In the genomic region with DNA sequence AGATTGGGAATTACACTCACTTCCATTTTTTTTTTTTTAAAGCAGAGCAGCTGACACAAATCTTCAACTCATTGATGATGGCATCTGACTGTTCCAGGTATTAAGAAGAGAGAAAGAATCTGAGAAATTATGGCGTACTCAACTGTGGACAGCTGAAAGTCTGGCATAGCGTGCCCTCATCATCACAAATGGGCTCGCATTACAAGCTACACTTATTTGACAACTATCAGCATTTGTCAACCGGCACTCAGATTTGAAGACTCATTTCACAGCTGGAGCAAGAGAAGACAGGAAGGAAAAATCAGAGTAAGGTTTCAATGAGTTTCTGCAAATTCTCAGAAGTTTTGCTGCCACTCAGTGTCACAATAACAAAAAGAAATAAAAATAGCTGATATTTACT, we compare ENCODE assay signal across 29 cellular contexts.
"Had no signal": no experiment of that assay in that cellular context is flagged by ENCODE, and none has a peak within 500 bp of the region (broad histone marks: within the 10 kb centered on the region; RNA-seq: fewer than 3 reads in every experiment).

No MANE protein-coding gene starts in this region.

- ATAC-seq: naive thymus-derived CD4-positive, alpha-beta T cell; natural killer cell; pancreas; right cardiac atrium; right lobe of liver; stimulated activated memory B cell treated with anti-CD40 and anti-IgM and Interleukin-4, amounts not matched to agents 10 μg/mL and 1 μg/mL and 100 μg/mL, for 72 hours; stimulated activated naive CD8-positive, alpha-beta T cell treated with anti-CD3 and anti-CD28 coated beads, Interleukin-15, amount 100 ng/mL, for 72 hours; stimulated activated naive CD8-positive, alpha-beta T cell treated with anti-CD3 and anti-CD28 coated beads, Interleukin-15, Interleukin-2, amounts not matched to agents 100 U/mL and 50 U/mL, for 24 hours had no signal

- H3K4me3 Mint-ChIP-seq: naive thymus-derived CD4-positive, alpha-beta T cell; natural killer cell; nephron progenitor cell; neural progenitor cell; stimulated activated memory B cell treated with anti-CD40 and anti-IgM and Interleukin-4, amounts not matched to agents 10 μg/mL and 1 μg/mL and 100 μg/mL, for 72 hours; stimulated activated naive CD8-positive, alpha-beta T cell treated with anti-CD3 and anti-CD28 coated beads, Interleukin-15, amount 100 ng/mL, for 72 hours; type B pancreatic cell had no signal

- H3K36me3 Mint-ChIP-seq: neural progenitor cell; stimulated activated memory B cell treated with anti-CD40 and anti-IgM and Interleukin-4, amounts not matched to agents 10 μg/mL and 1 μg/mL and 100 μg/mL, for 72 hours had no signal

- H3K27me3 ChIP-seq: neural progenitor cell, pancreas, right lobe of liver, sigmoid colon, spleen, suprapubic skin, testis, tibial artery, transverse colon, vagina had no signal

- H3K4me1 Mint-ChIP-seq: neural progenitor cell; stimulated activated memory B cell treated with anti-CD40 and anti-IgM and Interleukin-4, amounts not matched to agents 10 μg/mL and 1 μg/mL and 100 μg/mL, for 72 hours; stimulated activated naive CD8-positive, alpha-beta T cell treated with anti-CD3 and anti-CD28 coated beads, Interleukin-15, amount 100 ng/mL, for 72 hours had no signal

- DNase-seq: naive thymus-derived CD4-positive, alpha-beta T cell; natural killer cell; nephron progenitor cell; nucleus accumbens; pancreas; right cardiac atrium; right lobe of liver; sigmoid colon; spleen; stimulated activated CD4-positive, alpha-beta T cell treated with anti-CD3 and anti-CD28 coated beads, Interleukin-12 subunit alpha, Interleukin-12 subunit beta, amount 100 ng/mL, for 4 hours; stimulated activated CD4-positive, alpha-beta T cell treated with anti-CD3 and anti-CD28 coated beads, Interleukin-1b, Interleukin-23, amount 100 ng/mL, for 48 hours; stimulated activated CD4-positive, alpha-beta T cell treated with anti-CD3 and anti-CD28 coated beads, Interleukin-4, amount 100 ng/mL, for 1 hour; stimulated activated CD4-positive, alpha-beta T cell treated with anti-CD3 and anti-CD28 coated beads, Interleukin-4, amount 100 ng/mL, for 4 hours; stimulated activated CD8-positive, alpha-beta memory T cell treated with anti-CD3 and anti-CD28 coated beads, Interleukin-4, amount 100 ng/mL, for 48 hours; stimulated activated naive CD4-positive, alpha-beta T cell; stimulated activated naive CD8-positive, alpha-beta T cell treated with anti-CD3 and anti-CD28 coated beads, Interleukin-15, amount 100 ng/mL, for 72 hours; stimulated activated naive CD8-positive, alpha-beta T cell treated with anti-CD3 and anti-CD28 coated beads, Interleukin-15, Interleukin-2, amounts not matched to agents 100 U/mL and 50 U/mL, for 24 hours; substantia nigra; testis; tibial artery; transverse colon had no signal

- H3K9me3 Mint-ChIP-seq: naive thymus-derived CD4-positive, alpha-beta T cell; natural killer cell; nephron progenitor cell; neural progenitor cell; stimulated activated memory B cell treated with anti-CD40 and anti-IgM and Interleukin-4, amounts not matched to agents 10 μg/mL and 1 μg/mL and 100 μg/mL, for 72 hours; stimulated activated naive CD8-positive, alpha-beta T cell treated with anti-CD3 and anti-CD28 coated beads, Interleukin-15, amount 100 ng/mL, for 72 hours had no signal

- H3K4me1 ChIP-seq: neural progenitor cell, pancreas, prostate gland, right lobe of liver, spleen had no signal

- H3K36me3 ChIP-seq: neural progenitor cell, pancreas, prostate gland, right lobe of liver, sigmoid colon, suprapubic skin, tibial artery, transverse colon, vagina had no signal

- H3K4me3 ChIP-seq: neural progenitor cell, pancreas, prostate gland, right lobe of liver, sigmoid colon, skin epidermis, smooth muscle cell, spleen, suprapubic skin, testis, tibial artery, transverse colon, vagina had no signal

- H3K9me3 ChIP-seq: pancreas, prostate gland, right lobe of liver, sigmoid colon, spleen, suprapubic skin, testis, tibial artery, transverse colon, vagina had no signal

- H3K27ac Mint-ChIP-seq: naive thymus-derived CD4-positive, alpha-beta T cell; nephron progenitor cell; neural progenitor cell; stimulated activated memory B cell treated with anti-CD40 and anti-IgM and Interleukin-4, amounts not matched to agents 10 μg/mL and 1 μg/mL and 100 μg/mL, for 72 hours; stimulated activated naive CD8-positive, alpha-beta T cell treated with anti-CD3 and anti-CD28 coated beads, Interleukin-15, amount 100 ng/mL, for 72 hours; type B pancreatic cell had no signal

- H3K27ac ChIP-seq: neural progenitor cell, pancreas, prostate gland, right lobe of liver, sigmoid colon, skin epidermis, spleen, suprapubic skin, testis, tibial artery, transverse colon, vagina had no signal

- H3K27me3 Mint-ChIP-seq: stimulated activated memory B cell treated with anti-CD40 and anti-IgM and Interleukin-4, amounts not matched to agents 10 μg/mL and 1 μg/mL and 100 μg/mL, for 72 hours; stimulated activated naive CD8-positive, alpha-beta T cell treated with anti-CD3 and anti-CD28 coated beads, Interleukin-15, amount 100 ng/mL, for 72 hours; type B pancreatic cell had no signal
